ENCODE assay signal across 8 cellular contexts in genomic region chr17:75693500-75694481, GRCh38. TPM values are rescaled to one million over a fixed set of nuclear protein-coding genes. Genes with fewer than 3 reads are reported as not detected.
DNase-seq lines count a peak whose midpoint lies in the region; ATAC-seq lines count a peak whose summit lies in the region.

No MANE protein-coding gene starts in this region.

- no peaks in the 10 kb centered on the region for H3K9me3 ChIP-seq in T-helper 17 cell (ENCODE audit: control insufficient read depth, low read length, poor library complexity, severe bottlenecking)

- H3K27ac Mint-ChIP-seq in T-helper 17 cell (peak overlapping the region; percentile 16), immature natural killer cell (no peak overlapping the region)

- H3K36me3 ChIP-seq in rectal smooth muscle tissue (ENCODE audit: control insufficient read depth, insufficient read depth, low read length): peaks cover 8% of the 10 kb centered on the region

- intact Hi-C loops in head of caudate nucleus (cut with DNase I): no loop called here

- H3K27me3 ChIP-seq in rectal smooth muscle tissue (ENCODE audit: control insufficient read depth, insufficient read depth, low read length): no peaks in the 10 kb centered on the region

- no peaks in the 10 kb centered on the region for H3K9me3 Mint-ChIP-seq in immature natural killer cell

- H3K36me3 Mint-ChIP-seq in T-helper 17 cell (ENCODE audit: low read depth) (no peaks in the 10 kb centered on the region), immature natural killer cell (peaks cover 4 to 10% (median 5%) of the 10 kb centered on the region in 3 donors)

- no peaks in the 10 kb centered on the region for H3K27me3 Mint-ChIP-seq in T-helper 17 cell
- peaks cover 0 to 5% (median 2%) of the 10 kb centered on the region in 3 donors for H3K27me3 Mint-ChIP-seq in immature natural killer cell (ENCODE audit: low read depth in 3 of 3)

- peaks cover 26% of the 10 kb centered on the region for H3K4me1 ChIP-seq in rectal smooth muscle tissue (ENCODE audit: control insufficient read depth, insufficient read depth, low read length)

- no peak for ATAC-seq in T-helper 17 cell
- ATAC-seq in GM21528 (IDR thresholded peaks at IDR 0.05; ENCODE audit: low FRiP score, unreplicated experiment): no peak
- ATAC-seq in GM21717 (IDR thresholded peaks at IDR 0.05; ENCODE audit: unreplicated experiment): no peak

- peaks cover 22% of the 10 kb centered on the region for H3K4me1 Mint-ChIP-seq in T-helper 17 cell
- peaks cover 35 to 45% of the 10 kb centered on the region in 2 donors for H3K4me1 Mint-ChIP-seq in immature natural killer cell

- no peak overlapping the region for H3K4me3 ChIP-seq in rectal smooth muscle tissue (ENCODE audit: low read length)

- H3K9ac ChIP-seq in rectal smooth muscle tissue (ENCODE audit: low read length): peak overlapping the region; percentile 26

- H3K4me3 Mint-ChIP-seq in T-helper 17 cell (no peak overlapping the region), immature natural killer cell (no peak overlapping the region)

- peak; percentile 91 for DNase-seq in GM03348 (ENCODE audit: low spot score)
- DNase-seq in T-helper 17 cell: no peak
- peak; percentile 81 to 99 (median 93) for DNase-seq in head of caudate nucleus
- no peak for DNase-seq in immature natural killer cell
- DNase-seq in stimulated activated CD8-positive, alpha-beta memory T cell treated with anti-CD3 and anti-CD28 coated beads, Interleukin-4, amount 100 ng/mL, for 48 hours: no peak

- peak overlapping the region; percentile 77 for H3K27ac ChIP-seq in rectal smooth muscle tissue (ENCODE audit: low read depth, low read length)

RNA-seq across cellular contexts. Expression of gene SAP30BP, which starts 26.7 kb away (rescaled TPM):
- total RNA-seq in T-helper 17 cell: 100 to 1,000 TPM; 178 to 235 TPM
- polyA plus RNA-seq in immature natural killer cell: 10 to 100 TPM; 71.5 to 94.2 (median 80.1) TPM

RNA-seq across cellular contexts. Expression of gene RECQL5, which starts 26.8 kb away (rescaled TPM):
- total RNA-seq in T-helper 17 cell: 10 to 100 TPM; 24.1 to 30.6 TPM
- 10 to 100 TPM in 2 of 3 donors, 1 to 10 TPM in 1; 7.0 to 18.1 (median 15.5) TPM for polyA plus RNA-seq in immature natural killer cell

RNA-seq across cellular contexts. Expression of gene ITGB4, which starts 27.5 kb away (rescaled TPM):
- under 1 TPM in 1 of 2 donors, not detected in 1; 0.72 TPM for total RNA-seq in T-helper 17 cell
- under 1 TPM in 1 of 3 donors, not detected in 2; 0.24 TPM for polyA plus RNA-seq in immature natural killer cell

Comparison
In these comparisons a context has a peak if more than half of its experiments do, and no peak if none do; other contexts are left out.
1. DNase-seq: peak in GM03348 (single experiment) and head of caudate nucleus (42 of 42); none in T-helper 17 cell (0 of 3), immature natural killer cell (0 of 3) and stimulated activated CD8-positive, alpha-beta memory T cell treated with anti-CD3 and anti-CD28 coated beads, Interleukin-4, amount 100 ng/mL, for 48 hours (single experiment).